Comparison of ENCODE assay signal across 10 cellular contexts in the genomic region with DNA sequence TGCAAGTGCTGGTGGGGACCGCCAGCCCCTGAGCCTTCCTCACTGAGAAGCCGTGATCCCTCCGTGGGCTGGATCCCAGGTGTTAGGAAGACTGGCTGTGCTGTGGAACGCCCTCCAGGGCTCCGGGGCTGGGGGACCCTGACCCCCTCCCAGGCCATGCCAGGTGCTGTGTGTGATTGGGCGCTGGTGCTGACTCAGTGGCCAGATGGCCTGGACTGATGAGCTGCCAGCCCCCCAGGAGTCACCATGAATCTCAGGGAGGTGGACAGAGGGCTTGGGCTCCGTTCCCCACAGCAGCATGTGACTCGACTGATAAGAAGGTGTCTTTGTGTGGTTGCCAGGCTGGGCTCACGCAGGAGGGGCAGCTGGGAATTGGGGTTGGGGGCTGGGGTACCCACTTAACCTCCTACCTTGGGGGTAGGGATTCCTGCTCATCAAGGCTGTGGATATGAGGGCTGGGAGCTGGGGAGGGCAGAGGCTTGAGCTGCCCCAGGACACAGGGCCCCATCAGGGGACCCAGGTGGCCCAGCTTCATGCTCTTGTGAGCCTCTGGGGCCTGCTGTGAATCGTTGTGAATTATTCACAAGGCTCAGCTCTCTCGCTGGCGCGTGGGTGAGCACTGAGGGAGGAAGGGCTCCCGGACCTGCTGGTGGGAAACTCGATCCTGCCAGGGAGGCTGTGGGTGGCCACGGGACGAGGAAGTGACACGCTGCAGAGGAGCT. TPM values are rescaled to one million over a fixed set of nuclear protein-coding genes. Genes with fewer than 3 reads are reported as not detected.
DNase-seq lines count a peak whose midpoint lies in the region; ATAC-seq, FAIRE-seq and TF ChIP-seq lines count a peak whose summit lies in the region.
"Not testable (repeated sequence)": the region's sequence is repeated elsewhere in the genome, so short reads cannot be mapped to it uniquely, and the experiment has no call there.
"Had no signal": no experiment of that assay in that cellular context is flagged by ENCODE, and none has a peak within 500 bp of the region (broad histone marks: within the 10 kb centered on the region; RNA-seq: fewer than 3 reads in every experiment).

No MANE protein-coding gene starts in this region.

- H3K79me2 ChIP-seq in GM12878 (ENCODE audit: control insufficient read depth, insufficient read depth, low read length) = not testable (repeated sequence)

- not testable (repeated sequence) for H3K27ac ChIP-seq in HEK293 (ENCODE audit: extremely low read depth, low read depth, low read length); GM12878 (ENCODE audit: control insufficient read depth, insufficient read depth); endodermal cell (ENCODE audit: low read depth, low read length); neuronal stem cell (replicated peaks; ENCODE audit: low read length)

- H3K23ac ChIP-seq in neuronal stem cell (ENCODE audit: low read depth, low read length, poor library complexity) = not testable (repeated sequence)

- intact Hi-C loops in GM12878 (cut with micrococcal nuclease; ENCODE audit: unreplicated experiment) = not testable (repeated sequence)

- peak; percentile 13 for FAIRE-seq in GM12878 (lab: Jason Lieb, UNC)

- not testable (repeated sequence) for H3K14ac ChIP-seq in neuronal stem cell (ENCODE audit: low read length)

- SMC1A ChIA-PET in GM12878 (lab: Charles Lee; ENCODE audit: uncharacterized antibody, unreplicated experiment) = interaction anchor here (0.5 kb wide), 1 partner anchor 49 kb away, joined by 3 read pairs; no protein-coding TSS in a partner anchor

- H3K36me3 ChIP-seq in HEK293 (ENCODE audit: control insufficient read depth in 2 of 2, insufficient read depth in 1 of 2, low read length in 2 of 2); GM12878 (ENCODE audit: control insufficient read depth in 2 of 2, insufficient read depth in 2 of 2, low read length in 1 of 2); endodermal cell (ENCODE audit: control insufficient read depth, insufficient read depth, low read length); neuronal stem cell (replicated peaks in 1 of 2; ENCODE audit: control insufficient read depth in 2 of 2, insufficient read depth in 2 of 2, low read length in 2 of 2): not testable (repeated sequence)

- not testable (repeated sequence) for H2BK120ac ChIP-seq in neuronal stem cell (ENCODE audit: low read depth, low read length)

- not testable (repeated sequence) for H3K9me3 Mint-ChIP-seq in endodermal cell, type B pancreatic cell

- not testable (repeated sequence) for H2BK5ac ChIP-seq in neuronal stem cell (ENCODE audit: low read length)

- in situ Hi-C loops in Caki2 (cut with HindIII; ENCODE audit: low pct_unique_long_range_greater_than_20kb, low sequenced_read_pairs); GM12878 (cut with MboI): not testable (repeated sequence)

- RAD21 ChIA-PET in GM12878 (lab: Charles Lee; ENCODE audit: unreplicated experiment) = interaction anchor here (1.3 kb wide), 1 partner anchor 15 kb away, joined by 3 read pairs; no protein-coding TSS in a partner anchor

- H3K4me3 Mint-ChIP-seq in endodermal cell, type B pancreatic cell: not testable (repeated sequence)

- H3K36me3 Mint-ChIP-seq in endodermal cell (ENCODE audit: low read depth); type B pancreatic cell: not testable (repeated sequence)

- POLR2A ChIA-PET in HEK293 (lab: Yijun Ruan, JAX) = not testable (repeated sequence)
- POLR2A ChIA-PET in GM12878 (lab: Charles Lee) = interaction anchor here (1.1 kb wide), 1 partner anchor 94 kb away, joined by 8 read pairs; no protein-coding TSS in a partner anchor

- not testable (repeated sequence) for TF ChIP-seq EP300 in GM12878 (IDR thresholded peaks at IDR 0.05; ENCODE audit: borderline replicate concordance in 1 of 2, control insufficient read depth in 1 of 2, low read depth in 2 of 2, low read length in 2 of 2)

- not testable (repeated sequence) for TF ChIP-seq CTCF in HEK293 (tag by site-specific recombination; IDR thresholded peaks at IDR 0.05); GM12878 (IDR thresholded peaks at IDR 0.05 in 2 of 3, conservative IDR thresholded peaks at IDR 0.05 in 1 of 3; ENCODE audit: control insufficient read depth in 2 of 3, extremely low read depth in 1 of 3, insufficient read depth in 1 of 3, low read depth in 3 of 3, low read length in 3 of 3); endodermal cell (conservative IDR thresholded peaks at IDR 0.05); type B pancreatic cell (conservative IDR thresholded peaks at IDR 0.05)

- not testable (repeated sequence) for H3K79me1 ChIP-seq in neuronal stem cell (ENCODE audit: low read depth, low read length)

- H2BK15ac ChIP-seq in neuronal stem cell (ENCODE audit: low read length) = peak overlapping the region; percentile 6

- 16% methylated on average over 18 of the region's 18 CpGs for WGBS in GM12878 (ENCODE audit: insufficient coverage, insufficient replicate concordance, low lambda C conversion rate, missing lambda C conversion rate)
- 66 to 74% methylated on average over 14 to 17 of the region's 18 CpGs for WGBS in endodermal cell (ENCODE audit: insufficient coverage in 1 of 2, insufficient read length in 1 of 2), 2 experiments
- WGBS in neuronal stem cell (ENCODE audit: extremely low coverage in 2 of 2, insufficient read length in 2 of 2, insufficient replicate concordance in 1 of 2), 2 donors = no CpG with 5 or more reads among the region's 18 CpGs

- ATAC-seq in GM12878 = 0 out of 3 replicates have a peak, but pooled peaks have one; percentile 6

- H3K9me3 ChIP-seq in HEK293 (ENCODE audit: control insufficient read depth, insufficient read depth, low read depth, low read length); GM12878 (replicated peaks; ENCODE audit: control insufficient read depth, insufficient read depth, low read length); endodermal cell (ENCODE audit: control insufficient read depth, low read length); neuronal stem cell (replicated peaks in 1 of 2; ENCODE audit: control insufficient read depth in 2 of 2, insufficient read depth in 1 of 2, low read depth in 1 of 2, low read length in 2 of 2): not testable (repeated sequence)

- not testable (repeated sequence) for BruUV-seq in GM12878 (replicated peaks; lab: Mats Ljungman, UMichigan)

- not testable (repeated sequence) for H3K4ac ChIP-seq in neuronal stem cell (ENCODE audit: low read length)

- H2AK5ac ChIP-seq in neuronal stem cell (ENCODE audit: low read depth, low read length) = not testable (repeated sequence)

- H3K4me1 Mint-ChIP-seq in endodermal cell; type B pancreatic cell (ENCODE audit: unreplicated experiment): not testable (repeated sequence)

- H3K9ac ChIP-seq in GM12878 (ENCODE audit: control insufficient read depth, insufficient read depth, low read length); endodermal cell (ENCODE audit: extremely low read depth, low read length, poor library complexity, severe bottlenecking): not testable (repeated sequence)
- peak overlapping the region; percentile 0 for H3K9ac ChIP-seq in neuronal stem cell (ENCODE audit: low read depth, low read length, poor library complexity)

- H2AFZ ChIP-seq in GM12878 (ENCODE audit: control insufficient read depth, low read depth, low read length); neuronal stem cell (ENCODE audit: low read length): not testable (repeated sequence)

- H2BK12ac ChIP-seq in neuronal stem cell (ENCODE audit: low read length) = not testable (repeated sequence)

- not testable (repeated sequence) for TF ChIP-seq POLR2A in GM12878 (IDR thresholded peaks at IDR 0.05; ENCODE audit: low read depth, low read length)

- H3K18ac ChIP-seq in neuronal stem cell (ENCODE audit: low read length) = peak overlapping the region; percentile 83

- not testable (repeated sequence) for TF ChIP-seq RAD21 in GM12878 (IDR thresholded peaks at IDR 0.05; ENCODE audit: insufficient read depth, low read depth, low read length)

- H3K4me2 ChIP-seq in GM12878 (ENCODE audit: control insufficient read depth, insufficient read depth); neuronal stem cell (ENCODE audit: insufficient read depth, low read length, poor library complexity, severe bottlenecking): not testable (repeated sequence)

- not testable (repeated sequence) for H3K27me3 ChIP-seq in GM12878 (replicated peaks in 1 of 2; ENCODE audit: control insufficient read depth in 2 of 2, insufficient read depth in 2 of 2, low read length in 1 of 2)
- peaks cover 46% of the 10 kb centered on the region for H3K27me3 ChIP-seq in endodermal cell (ENCODE audit: control insufficient read depth, insufficient read depth, low read length, poor library complexity, severe bottlenecking)
- peaks cover 8 to 73% (median 21%) of the 10 kb centered on the region in 3 experiments for H3K27me3 ChIP-seq in neuronal stem cell (ENCODE audit: control insufficient read depth in 3 of 3, insufficient read depth in 3 of 3, low read depth in 1 of 3, low read length in 3 of 3)

- CTCF ChIA-PET in HEK293 (lab: Yijun Ruan, JAX) = interaction anchor here (0.9 to 2.1 kb wide), 2 partner anchors 16 to 183 kb away, joined by 3 to 5 read pairs; no protein-coding TSS in a partner anchor
- CTCF ChIA-PET in GM12878 (lab: Yijun Ruan, JAX) = interaction anchor here (1.0 to 10.9 kb wide), 4 partner anchors 9 to 336 kb away, joined by 3 to 137 read pairs (median 8); no protein-coding TSS in a partner anchor

- peak; percentile 31 for DNase-seq in Caki2 (ENCODE audit: low read depth)
- DNase-seq in NCI-H2196 (lab: John Stamatoyannopoulos, UW; ENCODE audit: unreplicated experiment) = peak; percentile 24
- DNase-seq in GM12878 (ENCODE audit: low read depth, low spot score); neuronal stem cell (ENCODE audit: low spot score); type B pancreatic cell (ENCODE audit: extremely low spot score, unreplicated experiment): not testable (repeated sequence)
- peak; percentile 50 for DNase-seq in endodermal cell
- peak; percentile 27 for DNase-seq in kidney tubule cell (ENCODE audit: low spot score)

- H3K4me1 ChIP-seq in HEK293 (ENCODE audit: control insufficient read depth, insufficient read depth, low read length); GM12878 (ENCODE audit: control insufficient read depth, insufficient read depth, low read length); endodermal cell (ENCODE audit: control insufficient read depth, insufficient read depth, low read length): not testable (repeated sequence)
- H3K4me1 ChIP-seq in neuronal stem cell (ENCODE audit: control insufficient read depth in 2 of 2, insufficient read depth in 1 of 2, low read depth in 1 of 2, low read length in 2 of 2) = peaks cover 5 to 12% of the 10 kb centered on the region in 2 donors

- H3K27me3 Mint-ChIP-seq in endodermal cell (ENCODE audit: insufficient read depth) = peaks cover 64% of the 10 kb centered on the region
- H3K27me3 Mint-ChIP-seq in type B pancreatic cell = peaks cover 47% of the 10 kb centered on the region

- not testable (repeated sequence) for H3K27ac Mint-ChIP-seq in endodermal cell
- H3K27ac Mint-ChIP-seq in type B pancreatic cell = peak overlapping the region; percentile 39

- H4K91ac ChIP-seq in neuronal stem cell (ENCODE audit: low read depth, low read length, poor library complexity) = not testable (repeated sequence)

- not testable (repeated sequence) for H3K4me3 ChIP-seq in HEK293 (ENCODE audit: low read depth, low read length); GM12878; endodermal cell (ENCODE audit: low read length); neuronal stem cell (ENCODE audit: low read length in 2 of 2)

- not testable (repeated sequence) for H4K8ac ChIP-seq in neuronal stem cell (ENCODE audit: low read depth, low read length)

- not testable (repeated sequence) for H4K20me1 ChIP-seq in GM12878 (ENCODE audit: control insufficient read depth, insufficient read depth)

RNA-seq across cellular contexts. Expression of a gene that starts 5.2 kb away (rescaled TPM):
- 4.8 and 6.9 TPM in 2 replicates for total RNA-seq in Caki2 (2014; rRNA removed; shearing (Covaris generic); ENCODE audit: low replicate concordance)
- total RNA-seq in GM12878 (2013; cell fraction: nucleolus; rRNA removed) = 0.59 and 1.2 TPM in 2 replicates
- 0.44 TPM in 1 of 2 replicates, not detected in the other for total RNA-seq in GM12878 (2014; rRNA removed)
- total RNA-seq in GM12878 (2014; rRNA removed; fragmentation: Illumina TruSeq; extraction: Trizol) = not detected in 2 replicates
- total RNA-seq in GM12878 (2021) = 0.59 and 0.90 TPM in 2 replicates
- not detected for polyA plus RNA-seq in GM12878 (2011; ENCODE audit: low read depth)
- polyA plus RNA-seq in GM12878 (2011; rRNA removed) = 0.19 and 0.71 TPM in 2 replicates
- 0.43 and 0.60 TPM in 2 replicates for polyA plus RNA-seq in GM12878 (2011; cell fraction: cytosol; rRNA removed)
- 9.4 and 9.6 TPM in 2 replicates for polyA plus RNA-seq in GM12878 (2011; cell fraction: nucleus; rRNA removed)
- 0.51 and 0.54 TPM in 2 replicates for polyA plus RNA-seq in GM12878 (2012)
- not detected in 2 replicates for polyA plus RNA-seq in GM12878 (2014; fragmentation: Illumina TruSeq; extraction: Trizol)
- not detected for polyA plus RNA-seq in GM12878 (2014; fragmentation: Nextera tagmentation; extraction: Ambion mirVana)
- polyA plus RNA-seq in GM12878 (2014; rRNA removed) = 0.18 and 0.28 TPM in 2 replicates
- polyA plus RNA-seq in GM12878 (2016; fragmentation: Nextera tagmentation; extraction: Ambion mirVana) = not detected
- 1.8 TPM in 1 of 2 replicates, not detected in the other for polyA minus RNA-seq in GM12878 (2011; rRNA and poly(A)+ RNA removed)
- 0.53 TPM in 1 of 2 replicates, not detected in the other for polyA minus RNA-seq in GM12878 (2011; cell fraction: cytosol; rRNA and poly(A)+ RNA removed)
- 1.6 and 2.2 TPM in 2 replicates for polyA minus RNA-seq in GM12878 (2011; cell fraction: nucleus; rRNA and poly(A)+ RNA removed)
- total RNA-seq in endodermal cell = 10 to 100 TPM in 1 of 2 donors, 1 to 10 TPM in 1; 4.1 to 10.5 TPM
- polyA plus RNA-seq in endodermal cell (2013, experiment 1 of 2) = 4.7 TPM
- 3.0 TPM for polyA plus RNA-seq in endodermal cell (2013, experiment 2 of 2)
- 3.5 TPM for polyA plus RNA-seq in neuronal stem cell (2013, experiment 1 of 2)
- polyA plus RNA-seq in neuronal stem cell (2013, experiment 2 of 2) = 3.6 TPM
- 13.8 and 15.6 TPM in 2 replicates for total RNA-seq in type B pancreatic cell (ENCODE audit: low replicate concordance)
- total RNA-seq: Daoy had no signal

RNA-seq across cellular contexts. Expression of a gene that starts 10.1 kb away (rescaled TPM):
- 1.5 and 1.8 TPM in 2 replicates for total RNA-seq in Caki2 (2014; rRNA removed; shearing (Covaris generic); ENCODE audit: low replicate concordance)
- 0.38 and 0.49 TPM in 2 replicates for total RNA-seq in GM12878 (2013; cell fraction: nucleolus; rRNA removed)
- total RNA-seq in GM12878 (2014; rRNA removed) (0.16 and 0.28 TPM in 2 replicates), GM12878 (2014; rRNA removed; fragmentation: Illumina TruSeq; extraction: Trizol) (0.13 and 0.14 TPM in 2 replicates), GM12878 (2021) (0.32 and 1.0 TPM in 2 replicates), endodermal cell (not detected), type B pancreatic cell (ENCODE audit: low replicate concordance) (5.9 and 22.1 TPM in 2 replicates)
- polyA plus RNA-seq in GM12878 (2011; ENCODE audit: low read depth) = 0.38 TPM
- polyA plus RNA-seq in GM12878 (2011; rRNA removed) (0.23 and 0.27 TPM in 2 replicates), GM12878 (2014; fragmentation: Illumina TruSeq; extraction: Trizol) (0.13 and 0.16 TPM in 2 replicates), GM12878 (2014; fragmentation: Nextera tagmentation; extraction: Ambion mirVana) (under 1 TPM; 0.13 TPM), GM12878 (2014; rRNA removed) (0.16 and 0.49 TPM in 2 replicates), GM12878 (2016; fragmentation: Nextera tagmentation; extraction: Ambion mirVana) (1 to 10 TPM; 1.2 to 2.0 TPM)
- polyA plus RNA-seq in GM12878 (2011; cell fraction: cytosol; rRNA removed) = 0.33 and 0.35 TPM in 2 replicates
- polyA plus RNA-seq in GM12878 (2011; cell fraction: nucleus; rRNA removed) = 0.26 and 0.43 TPM in 2 replicates
- polyA plus RNA-seq in GM12878 (2012) = 0.89 and 1.5 TPM in 2 replicates
- polyA minus RNA-seq in GM12878 (2011; rRNA and poly(A)+ RNA removed) = 0.15 and 0.31 TPM in 2 replicates
- 0.62 TPM in 1 of 2 replicates, not detected in the other for polyA minus RNA-seq in GM12878 (2011; cell fraction: cytosol; rRNA and poly(A)+ RNA removed)
- polyA minus RNA-seq in GM12878 (2011; cell fraction: nucleus; rRNA and poly(A)+ RNA removed) = 0.12 and 0.57 TPM in 2 replicates
- 0.46 TPM for polyA plus RNA-seq in endodermal cell (2013, experiment 1 of 2)
- 0.04 TPM for polyA plus RNA-seq in endodermal cell (2013, experiment 2 of 2)
- 0.26 TPM for polyA plus RNA-seq in neuronal stem cell (2013, experiment 1 of 2)
- 0.22 TPM for polyA plus RNA-seq in neuronal stem cell (2013, experiment 2 of 2)
- total RNA-seq: CD4-positive, alpha-beta T cell; Daoy had no signal

RNA-seq across cellular contexts. Expression of a gene that starts 36.2 kb away (rescaled TPM):
- total RNA-seq in Caki2 (2014; rRNA removed; shearing (Covaris generic); ENCODE audit: low replicate concordance) = 1.8 and 4.3 TPM in 2 replicates
- 12.4 and 16.1 TPM in 2 replicates for total RNA-seq in GM12878 (2013; cell fraction: nucleolus; rRNA removed)
- total RNA-seq in GM12878 (2014; rRNA removed) = 0.16 TPM in 1 of 2 replicates, not detected in the other
- total RNA-seq in GM12878 (2014; rRNA removed; fragmentation: Illumina TruSeq; extraction: Trizol) = not detected in 2 replicates
- total RNA-seq in GM12878 (2021) = 0.46 and 0.58 TPM in 2 replicates
- not detected for polyA plus RNA-seq in GM12878 (2011; ENCODE audit: low read depth)
- 5.0 and 8.6 TPM in 2 replicates for polyA plus RNA-seq in GM12878 (2011; rRNA removed)
- 10.1 and 17.7 TPM in 2 replicates for polyA plus RNA-seq in GM12878 (2011; cell fraction: cytosol; rRNA removed)
- 65.4 and 67.1 TPM in 2 replicates for polyA plus RNA-seq in GM12878 (2011; cell fraction: nucleus; rRNA removed)
- polyA plus RNA-seq in GM12878 (2012) = 0.11 and 0.36 TPM in 2 replicates
- not detected in 2 replicates for polyA plus RNA-seq in GM12878 (2014; fragmentation: Illumina TruSeq; extraction: Trizol)
- polyA plus RNA-seq in GM12878 (2014; fragmentation: Nextera tagmentation; extraction: Ambion mirVana) = not detected
- 0.30 and 1.00 TPM in 2 replicates for polyA plus RNA-seq in GM12878 (2014; rRNA removed)
- under 1 TPM; 0.23 to 0.29 TPM for polyA plus RNA-seq in GM12878 (2016; fragmentation: Nextera tagmentation; extraction: Ambion mirVana)
- polyA minus RNA-seq in GM12878 (2011; rRNA and poly(A)+ RNA removed) = 2.9 and 6.4 TPM in 2 replicates
- polyA minus RNA-seq in GM12878 (2011; cell fraction: cytosol; rRNA and poly(A)+ RNA removed) = 2.3 and 3.7 TPM in 2 replicates
- polyA minus RNA-seq in GM12878 (2011; cell fraction: nucleus; rRNA and poly(A)+ RNA removed) = 3.4 and 5.3 TPM in 2 replicates
- total RNA-seq in endodermal cell = 10 to 100 TPM; 25.9 to 26.9 TPM
- 39.9 TPM for polyA plus RNA-seq in endodermal cell (2013, experiment 1 of 2)
- 30.2 TPM for polyA plus RNA-seq in endodermal cell (2013, experiment 2 of 2)
- polyA plus RNA-seq in neuronal stem cell (2013, experiment 1 of 2) = 14.5 TPM
- polyA plus RNA-seq in neuronal stem cell (2013, experiment 2 of 2) = 14.1 TPM
- 27.0 and 29.4 TPM in 2 replicates for total RNA-seq in type B pancreatic cell (ENCODE audit: low replicate concordance)

RNA-seq across cellular contexts. Expression of a gene that starts 36.3 kb away (rescaled TPM):
- total RNA-seq in Caki2 (2014; rRNA removed; shearing (Covaris generic); ENCODE audit: low replicate concordance) = 145 and 177 TPM in 2 replicates
- total RNA-seq in GM12878 (2013; cell fraction: nucleolus; rRNA removed) = 10.4 and 10.7 TPM in 2 replicates
- total RNA-seq in GM12878 (2014; rRNA removed) (46.8 and 58.7 TPM in 2 replicates), GM12878 (2014; rRNA removed; fragmentation: Illumina TruSeq; extraction: Trizol) (26.2 and 26.6 TPM in 2 replicates), GM12878 (2021) (96.9 and 106 TPM in 2 replicates), endodermal cell (10 to 100 TPM; 51.3 to 70.7 TPM), type B pancreatic cell (ENCODE audit: low replicate concordance) (31.8 and 40.0 TPM in 2 replicates)
- polyA plus RNA-seq in GM12878 (2011; ENCODE audit: low read depth) = 21.4 TPM
- polyA plus RNA-seq in GM12878 (2011; rRNA removed) (25.1 and 63.8 TPM in 2 replicates), GM12878 (2014; fragmentation: Illumina TruSeq; extraction: Trizol) (15.6 and 47.8 TPM in 2 replicates), GM12878 (2014; fragmentation: Nextera tagmentation; extraction: Ambion mirVana) (10 to 100 TPM in 1 of 2 experiments, 1 to 10 TPM in 1; 8.9 to 20.2 TPM), GM12878 (2014; rRNA removed) (91.3 and 95.0 TPM in 2 replicates), GM12878 (2016; fragmentation: Nextera tagmentation; extraction: Ambion mirVana) (100 to 1,000 TPM; 190 to 206 TPM)
- polyA plus RNA-seq in GM12878 (2011; cell fraction: cytosol; rRNA removed) = 78.3 and 91.7 TPM in 2 replicates
- 66.6 and 118 TPM in 2 replicates for polyA plus RNA-seq in GM12878 (2011; cell fraction: nucleus; rRNA removed)
- 40.9 and 50.2 TPM in 2 replicates for polyA plus RNA-seq in GM12878 (2012)
- 48.9 and 64.2 TPM in 2 replicates for polyA minus RNA-seq in GM12878 (2011; rRNA and poly(A)+ RNA removed)
- 20.3 and 20.8 TPM in 2 replicates for polyA minus RNA-seq in GM12878 (2011; cell fraction: cytosol; rRNA and poly(A)+ RNA removed)
- 9.7 and 21.4 TPM in 2 replicates for polyA minus RNA-seq in GM12878 (2011; cell fraction: nucleus; rRNA and poly(A)+ RNA removed)
- polyA plus RNA-seq in endodermal cell (2013, experiment 1 of 2) = 87.9 TPM
- 87.7 TPM for polyA plus RNA-seq in endodermal cell (2013, experiment 2 of 2)
- polyA plus RNA-seq in neuronal stem cell (2013, experiment 1 of 2) = 83.2 TPM
- polyA plus RNA-seq in neuronal stem cell (2013, experiment 2 of 2) = 81.2 TPM
